Comparison of ENCODE assay signal across 32 cellular contexts in genomic region chr5:176887252-176887849, GRCh38. TPM values are rescaled to one million over a fixed set of nuclear protein-coding genes. Genes with fewer than 3 reads are reported as not detected.
A peak's percentile ranks its signal among the peaks of the same experiment; 100 is the strongest.
DNase-seq lines count a peak whose midpoint lies in the region; ATAC-seq and TF ChIP-seq lines count a peak whose summit lies in the region.
"Had no signal": no experiment of that assay in that cellular context is flagged by ENCODE, and none has a peak within 500 bp of the region (broad histone marks: within the 10 kb centered on the region; RNA-seq: fewer than 3 reads in every experiment).

No MANE protein-coding gene starts in this region.

- H4K91ac ChIP-seq in H9 (ENCODE audit: insufficient read length, low read depth, low read length), result no peak overlapping the region

- no peak overlapping the region for H2BK5ac ChIP-seq in H9 (ENCODE audit: insufficient read length, low read length)

- no peak overlapping the region for H3K27ac ChIP-seq in H9 (ENCODE audit: insufficient read length, low read depth, low read length)
- no peak overlapping the region for H3K27ac ChIP-seq in sigmoid colon
- H3K27ac ChIP-seq: cardiac muscle cell, colonic mucosa, left ventricle myocardium inferior had no signal

- H3K27ac Mint-ChIP-seq in H9, result peak overlapping the region in 1 of 3 experiments; percentile 21; a peak in 1 of 7 replicates
- H3K27ac Mint-ChIP-seq in activated T-helper 2 cell treated with anti-CD3 and anti-CD28 coated beads, Interferon-gamma antibody, Interleukin-2, Interleukin-4, amounts not matched to agents 10 μg/mL and 5 μg/mL and 100 μg/mL, durations not matched to agents 14 hours and 24 hours and 36 hours, result no peak overlapping the region
- H3K27ac Mint-ChIP-seq: activated CD4-positive, alpha-beta T cell treated with anti-CD3 and anti-CD28 coated beads for 36 hours; activated CD8-positive, alpha-beta T cell treated with anti-CD3 and anti-CD28 coated beads, Interleukin-2, amount 10 ng/mL, durations not matched to agents 7 days and 5 days; CD4-positive, alpha-beta T cell; mesothelial cell of epicardium; stimulated activated memory B cell treated with anti-CD40 and anti-IgM and Interleukin-4, amounts not matched to agents 10 μg/mL and 1 μg/mL and 100 μg/mL, for 72 hours had no signal

- H3K79me2 ChIP-seq in H9 (ENCODE audit: insufficient read depth, low read length), result no peaks in the 10 kb centered on the region

- no peak overlapping the region for H3K56ac ChIP-seq in H9 (ENCODE audit: insufficient read length, low read depth, low read length)

- no peaks in the 10 kb centered on the region for H3K36me3 ChIP-seq in sigmoid colon
- H3K36me3 ChIP-seq: cardiac muscle cell, colonic mucosa, left ventricle myocardium inferior had no signal

- H3K23ac ChIP-seq in H9 (ENCODE audit: insufficient read length, low read depth, low read length), result no peak overlapping the region

- no peaks in the 10 kb centered on the region for H3K23me2 ChIP-seq in H9 (ENCODE audit: insufficient read length, low read depth, low read length, poor library complexity, severe bottlenecking)

- no peak overlapping the region for H3K9ac ChIP-seq in H9 (ENCODE audit: extremely low read depth, insufficient read length, low read length)

- no peaks in the 10 kb centered on the region for H3K79me1 ChIP-seq in H9 (ENCODE audit: insufficient read depth, low read depth, low read length, poor library complexity, severe bottlenecking)

- no peak for TF ChIP-seq POLR2A in sigmoid colon (IDR thresholded peaks at IDR 0.05)

- no peaks in the 10 kb centered on the region; a peak in 1 of 7 replicates for H3K36me3 Mint-ChIP-seq in H9 (ENCODE audit: insufficient read depth in 1 of 3, low read depth in 3 of 3)
- no peaks in the 10 kb centered on the region for H3K36me3 Mint-ChIP-seq in activated T-helper 2 cell treated with anti-CD3 and anti-CD28 coated beads, Interferon-gamma antibody, Interleukin-2, Interleukin-4, amounts not matched to agents 10 μg/mL and 5 μg/mL and 100 μg/mL, durations not matched to agents 14 hours and 24 hours and 36 hours (ENCODE audit: low read depth)
- H3K36me3 Mint-ChIP-seq: mesothelial cell of epicardium; stimulated activated memory B cell treated with anti-CD40 and anti-IgM and Interleukin-4, amounts not matched to agents 10 μg/mL and 1 μg/mL and 100 μg/mL, for 72 hours had no signal

- no peak for ATAC-seq in HG02884 (IDR thresholded peaks at IDR 0.05; ENCODE audit: unreplicated experiment)
- ATAC-seq: activated CD4-positive, alpha-beta T cell treated with anti-CD3 and anti-CD28 coated beads for 36 hours; activated CD8-positive, alpha-beta T cell treated with anti-CD3 and anti-CD28 coated beads, Interleukin-2, amount 10 ng/mL, durations not matched to agents 7 days and 5 days; Panc1; stimulated activated memory B cell treated with anti-CD40 and anti-IgM and Interleukin-4, amounts not matched to agents 10 μg/mL and 1 μg/mL and 100 μg/mL, for 72 hours had no signal

- H3K4ac ChIP-seq in H9 (ENCODE audit: low read depth, low read length), result no peak overlapping the region

- intact Hi-C loops in sigmoid colon (cut with DNase I), result no loop called here
- intact Hi-C loops in activated T-helper 2 cell treated with anti-CD3 and anti-CD28 coated beads, Interferon-gamma antibody, Interleukin-2, Interleukin-4, amounts not matched to agents 10 μg/mL and 5 μg/mL and 100 μg/mL, durations not matched to agents 14 hours and 24 hours and 36 hours (cut with micrococcal nuclease), result no loop called here

- no peak for TF ChIP-seq EP300 in sigmoid colon (IDR thresholded peaks at IDR 0.05)

- H4K8ac ChIP-seq in H9 (replicated peaks; ENCODE audit: insufficient read length, low read depth, low read length), result no peak overlapping the region

- H2AFZ ChIP-seq in H9 (ENCODE audit: low read length), result no peak overlapping the region

- H3K4me3 Mint-ChIP-seq in H9, result no peak overlapping the region
- no peak overlapping the region for H3K4me3 Mint-ChIP-seq in activated T-helper 2 cell treated with anti-CD3 and anti-CD28 coated beads, Interferon-gamma antibody, Interleukin-2, Interleukin-4, amounts not matched to agents 10 μg/mL and 5 μg/mL and 100 μg/mL, durations not matched to agents 14 hours and 24 hours and 36 hours (ENCODE audit: low read depth)
- H3K4me3 Mint-ChIP-seq: activated CD4-positive, alpha-beta T cell treated with anti-CD3 and anti-CD28 coated beads for 36 hours; activated CD8-positive, alpha-beta T cell treated with anti-CD3 and anti-CD28 coated beads, Interleukin-2, amount 10 ng/mL, durations not matched to agents 7 days and 5 days; CD4-positive, alpha-beta T cell; mesothelial cell of epicardium; stimulated activated memory B cell treated with anti-CD40 and anti-IgM and Interleukin-4, amounts not matched to agents 10 μg/mL and 1 μg/mL and 100 μg/mL, for 72 hours had no signal

- no peaks in the 10 kb centered on the region for H4K20me1 ChIP-seq in H9 (ENCODE audit: control insufficient read depth, insufficient read depth, insufficient read length)

- H4K5ac ChIP-seq in H9 (ENCODE audit: insufficient read length, low read depth, low read length), result no peak overlapping the region

- H3K27me3 ChIP-seq in H9 (ENCODE audit: insufficient read depth, low read length) (no peaks in the 10 kb centered on the region), sigmoid colon (no peaks in the 10 kb centered on the region)
- H3K27me3 ChIP-seq: cardiac muscle cell, colonic mucosa had no signal

- no peak overlapping the region for H2BK15ac ChIP-seq in H9 (ENCODE audit: low read depth, low read length)

- no peaks in the 10 kb centered on the region for H3K9me3 Mint-ChIP-seq in H9
- H3K9me3 Mint-ChIP-seq in activated T-helper 2 cell treated with anti-CD3 and anti-CD28 coated beads, Interferon-gamma antibody, Interleukin-2, Interleukin-4, amounts not matched to agents 10 μg/mL and 5 μg/mL and 100 μg/mL, durations not matched to agents 14 hours and 24 hours and 36 hours, result no peaks in the 10 kb centered on the region
- H3K9me3 Mint-ChIP-seq: CD4-positive, alpha-beta T cell; mesothelial cell of epicardium; stimulated activated memory B cell treated with anti-CD40 and anti-IgM and Interleukin-4, amounts not matched to agents 10 μg/mL and 1 μg/mL and 100 μg/mL, for 72 hours had no signal

- H3K14ac ChIP-seq in H9 (ENCODE audit: insufficient read depth, low read length), result no peak overlapping the region

- no peak overlapping the region for H2BK12ac ChIP-seq in H9 (ENCODE audit: insufficient read length, low read depth, low read length)

- no peak overlapping the region for H3K4me2 ChIP-seq in H9 (ENCODE audit: insufficient read depth, insufficient read length, low read length)

- H3K4me1 ChIP-seq in H9 (ENCODE audit: insufficient read depth, low read length) (no peaks in the 10 kb centered on the region), sigmoid colon (no peaks in the 10 kb centered on the region)
- H3K4me1 ChIP-seq: colonic mucosa, left ventricle myocardium inferior had no signal

- no peak overlapping the region for H2AK5ac ChIP-seq in H9 (ENCODE audit: insufficient read length, low read length)

- no peaks in the 10 kb centered on the region for H3K9me3 ChIP-seq in H9 (ENCODE audit: control insufficient read depth, low read depth, low read length)
- no peaks in the 10 kb centered on the region for H3K9me3 ChIP-seq in sigmoid colon
- H3K9me3 ChIP-seq: colonic mucosa, left ventricle myocardium inferior had no signal

- no peak overlapping the region for H2BK120ac ChIP-seq in H9 (ENCODE audit: low read depth, low read length, poor library complexity, severe bottlenecking)

- no peak overlapping the region for H3K4me3 ChIP-seq in sigmoid colon
- H3K4me3 ChIP-seq: cardiac muscle cell, colonic mucosa, left ventricle myocardium inferior had no signal

- peaks cover 8 to 9% of the 10 kb centered on the region in 2 experiments for H3K4me1 Mint-ChIP-seq in H9
- no peaks in the 10 kb centered on the region for H3K4me1 Mint-ChIP-seq in activated T-helper 2 cell treated with anti-CD3 and anti-CD28 coated beads, Interferon-gamma antibody, Interleukin-2, Interleukin-4, amounts not matched to agents 10 μg/mL and 5 μg/mL and 100 μg/mL, durations not matched to agents 14 hours and 24 hours and 36 hours (ENCODE audit: low read depth)
- H3K4me1 Mint-ChIP-seq: mesothelial cell of epicardium had no signal

- no peak overlapping the region for H3K18ac ChIP-seq in H9 (ENCODE audit: insufficient read length, low read depth, low read length)

- no CpG with 5 or more reads among the region's 28 CpGs for WGBS in H9 (ENCODE audit: extremely low coverage, insufficient read length, low lambda C conversion rate)
- 86 to 88% methylated on average over 28 of the region's 28 CpGs for WGBS in sigmoid colon, 2 donors

- H3T11ph ChIP-seq in H9 (ENCODE audit: low read length), result no peak overlapping the region

- peaks cover 6% of the 10 kb centered on the region for H3K27me3 Mint-ChIP-seq in H9 (ENCODE audit: low read depth)
- H3K27me3 Mint-ChIP-seq in activated T-helper 2 cell treated with anti-CD3 and anti-CD28 coated beads, Interferon-gamma antibody, Interleukin-2, Interleukin-4, amounts not matched to agents 10 μg/mL and 5 μg/mL and 100 μg/mL, durations not matched to agents 14 hours and 24 hours and 36 hours (ENCODE audit: low read depth), result peaks cover 6% of the 10 kb centered on the region
- H3K27me3 Mint-ChIP-seq: activated CD4-positive, alpha-beta T cell treated with anti-CD3 and anti-CD28 coated beads for 36 hours; CD4-positive, alpha-beta T cell had no signal

- TF ChIP-seq CTCF in H9 (conservative IDR thresholded peaks at IDR 0.05), result peak; percentile 46
- TF ChIP-seq CTCF in sigmoid colon (IDR thresholded peaks at IDR 0.05), result no peak

- peak; percentile 7 for DNase-seq in activated T-cell treated with anti-CD3 and anti-CD28 coated beads, Interleukin-2, amount 50 U/mL, for 1 hour
- no peak for DNase-seq in activated T-cell treated with anti-CD3 and anti-CD28 coated beads for 4 hours
- peak; percentile 37 for DNase-seq in H9
- DNase-seq in iPS-NIHi11 (ENCODE audit: low spot score), result peak; percentile 67
- DNase-seq in sigmoid colon, result peak; percentile 48
- no peak for DNase-seq in NCI-H2227 treated with DMSO at 0.1 percent for 48 hours (lab: John Stamatoyannopoulos, UW)
- DNase-seq in activated T-helper 2 cell treated with anti-CD3 and anti-CD28 coated beads, Interferon-gamma antibody, Interleukin-2, Interleukin-4, amounts not matched to agents 10 μg/mL and 5 μg/mL and 100 μg/mL, durations not matched to agents 14 hours and 24 hours and 36 hours (ENCODE audit: low spot score), result no peak
- DNase-seq: activated CD4-positive, alpha-beta T cell treated with anti-CD3 and anti-CD28 coated beads for 36 hours; activated CD8-positive, alpha-beta T cell treated with anti-CD3 and anti-CD28 coated beads, Interleukin-2, amount 10 ng/mL, durations not matched to agents 7 days and 5 days; activated gamma-delta T cell; CD4-positive, alpha-beta T cell; colonic mucosa; effector memory CD4-positive, alpha-beta T cell; Karpas-422; left ventricle myocardium inferior; NCI-H1436; NCI-H2081 treated with DMSO at 0.1 percent for 48 hours; NCI-H446; NCI-H748 treated with DMSO at 0.1 percent for 48 hours; nucleus accumbens; SHP77 treated with DMSO at 0.1 percent for 48 hours; substantia nigra; SW 1271; T-helper 9 cell had no signal

- no peak overlapping the region for H2BK20ac ChIP-seq in H9 (ENCODE audit: low read depth, low read length, poor library complexity, severe bottlenecking)

RNA-seq across cellular contexts. Expression of gene HK3, which starts 11.8 kb away (rescaled TPM):
- total RNA-seq in H9 (2021) (not detected in 2 replicates), sigmoid colon (10 to 100 TPM in 1 of 4 donors, 1 to 10 TPM in 3; 4.7 to 12.8 (median 9.1) TPM)
- 10 to 100 TPM in 1 of 3 donors, 1 to 10 TPM in 2; 1.8 to 11.0 (median 2.8) TPM for polyA plus RNA-seq in sigmoid colon
- 0.25 and 0.52 TPM in 2 replicates for total RNA-seq in activated T-helper 2 cell treated with anti-CD3 and anti-CD28 coated beads, Interferon-gamma antibody, Interleukin-2, Interleukin-4, amounts not matched to agents 10 μg/mL and 5 μg/mL and 100 μg/mL, durations not matched to agents 14 hours and 24 hours and 36 hours
- total RNA-seq: A172; activated CD4-positive, alpha-beta T cell treated with anti-CD3 and anti-CD28 coated beads for 36 hours; activated CD8-positive, alpha-beta T cell treated with anti-CD3 and anti-CD28 coated beads, Interleukin-2, amount 10 ng/mL, durations not matched to agents 7 days and 5 days; astrocyte; cardiac muscle cell; epithelial cell of proximal tubule had no signal
- polyA plus RNA-seq: cardiac muscle cell had no signal

Comparison
In these comparisons a context has a peak if more than half of its experiments do, and no peak if none do; other contexts are left out.
1. DNase-seq: peak in activated T-cell treated with anti-CD3 and anti-CD28 coated beads, Interleukin-2, amount 50 U/mL, for 1 hour (single experiment), H9 (single experiment), iPS-NIHi11 (single experiment) and sigmoid colon (single experiment); none in activated T-cell treated with anti-CD3 and anti-CD28 coated beads for 4 hours (single experiment), NCI-H2227 treated with DMSO at 0.1 percent for 48 hours (single experiment) and activated T-helper 2 cell treated with anti-CD3 and anti-CD28 coated beads, Interferon-gamma antibody, Interleukin-2, Interleukin-4, amounts not matched to agents 10 μg/mL and 5 μg/mL and 100 μg/mL, durations not matched to agents 14 hours and 24 hours and 36 hours (single experiment).